In genomic region chr6:52955871-52956270, GRCh38 we compare ENCODE assay signal across 10 cellular contexts. TPM values are rescaled to one million over a fixed set of nuclear protein-coding genes. Genes with fewer than 3 reads are reported as not detected.
"Had no signal": no experiment of that assay in that cellular context is flagged by ENCODE, and none has a peak within 500 bp of the region (broad histone marks: within the 10 kb centered on the region; RNA-seq: fewer than 3 reads in every experiment).

No MANE protein-coding gene starts in this region.

- DNase-seq: GM23248, GOT3, H7, HFFc6 had no signal

- H3K4me3 ChIP-seq: GM23248, HAP-1 had no signal

- ATAC-seq: HCT116, HepG2 had no signal

- H3K36me3 ChIP-seq: HAP-1 had no signal

- H3K4me3 Mint-ChIP-seq: HFFc6, IgD-negative memory B cell had no signal

- H3K27ac ChIP-seq: GM23248, HL-60 had no signal

- H3K27ac Mint-ChIP-seq: HFFc6 had no signal

- H3K9me3 Mint-ChIP-seq: HFFc6, IgD-negative memory B cell had no signal

- H3K36me3 Mint-ChIP-seq: IgD-negative memory B cell had no signal

- H3K9me3 ChIP-seq: HAP-1 had no signal

RNA-seq across cellular contexts. Expression of gene GSTA4, which starts 39.2 kb away (rescaled TPM):
- total RNA-seq: HT1080 had no signal

RNA-seq across cellular contexts. Expression of gene GSTA3, which starts 46.4 kb away (rescaled TPM):
- total RNA-seq: GM23248, H7, HepG2, HFFc6, HT1080 had no signal
- polyA plus RNA-seq: GM23248, HepG2, IgD-negative memory B cell had no signal
